In the genomic region with DNA sequence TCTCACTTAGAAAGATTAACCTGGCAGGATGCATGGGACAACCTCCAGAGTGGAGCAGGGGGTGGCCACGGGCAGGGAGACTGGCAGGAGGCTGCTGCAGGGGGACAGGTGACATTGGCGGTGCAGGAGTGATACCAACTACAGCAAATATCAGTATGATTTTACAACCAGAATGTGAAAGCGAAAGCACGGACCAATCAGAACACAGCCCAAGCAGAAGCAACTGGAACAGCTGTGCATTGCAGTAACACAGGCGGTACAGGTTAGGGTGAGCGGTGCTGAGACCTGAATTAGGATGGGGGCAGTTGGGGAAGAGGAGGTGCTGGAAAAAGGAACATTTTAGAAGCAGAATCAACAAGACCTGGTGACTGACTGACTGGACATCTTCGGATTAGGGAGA, we compare ENCODE assay signal across 19 cellular contexts. TPM values are rescaled to one million over a fixed set of nuclear protein-coding genes. Genes with fewer than 3 reads are reported as not detected.
DNase-seq lines count a peak whose midpoint lies in the region; ATAC-seq and TF ChIP-seq lines count a peak whose summit lies in the region.
"Had no signal": no experiment of that assay in that cellular context is flagged by ENCODE, and none has a peak within 500 bp of the region (broad histone marks: within the 10 kb centered on the region; RNA-seq: fewer than 3 reads in every experiment).

No MANE protein-coding gene starts in this region.

- H3K27ac ChIP-seq in transverse colon = no peak overlapping the region
- H3K27ac ChIP-seq: A549, BLaER1, SJCRH30 had no signal

- POLR2A ChIA-PET in WTC11 (lab: Charles Lee) = no interaction called here

- WGBS in transverse colon (ENCODE audit: low coverage in 1 of 2), 2 donors = 65% methylated on average over 7 of the region's 7 CpGs

- CTCF ChIA-PET in WTC11 (lab: Charles Lee) = no interaction called here

- TF ChIP-seq CTCF in WTC11 (IDR thresholded peaks at IDR 0.05) = no peak
- no peak for TF ChIP-seq CTCF in transverse colon (IDR thresholded peaks at IDR 0.05)

- DNase-seq in activated naive CD4-positive, alpha-beta T cell treated with anti-CD3 and anti-CD28 coated beads, Interleukin-2, amount 50 U/mL, for 72 hours (ENCODE audit: low spot score in 2 of 2) = no peak
- DNase-seq in WTC11 (ENCODE audit: low spot score) (no peak), immature natural killer cell (no peak), transverse colon (peak; percentile 25), DMS79 treated with DMSO at 0.1 percent for 48 hours (lab: John Stamatoyannopoulos, UW) (no peak), GM19240 (ENCODE audit: insufficient read length, low spot score) (no peak)
- DNase-seq: CD8-positive, alpha-beta memory T cell; H7; HFFc6; KG1; NCI-H1417; NCI-H187; NCI-H2107; NCI-H510A treated with DMSO at 0.1 percent for 48 hours; SJCRH30 had no signal

- H3K4me3 ChIP-seq in transverse colon = no peak overlapping the region
- H3K4me3 ChIP-seq: A549, BLaER1, SJCRH30 had no signal

- H3K4me1 ChIP-seq in transverse colon = no peaks in the 10 kb centered on the region
- H3K4me1 ChIP-seq: A549, SJCRH30 had no signal

- H3K4me1 Mint-ChIP-seq in activated naive CD4-positive, alpha-beta T cell treated with anti-CD3 and anti-CD28 coated beads, Interleukin-2, amount 50 U/mL, for 24 hours = no peaks in the 10 kb centered on the region
- H3K4me1 Mint-ChIP-seq in WTC11 (peaks cover 9% of the 10 kb centered on the region; the same call in 1 of the 2 replicates), immature natural killer cell (peaks cover 31 to 38% of the 10 kb centered on the region in 2 donors)

- in situ Hi-C loops in transverse colon (cut with MboI; ENCODE audit: low pct_ligation_motif_present in 1 of 4, low pct_unique_long_range_greater_than_20kb in 1 of 4, low sequenced_read_pairs in 3 of 4) = no loop called here

- peaks cover 6% of the 10 kb centered on the region for H3K36me3 Mint-ChIP-seq in activated naive CD4-positive, alpha-beta T cell treated with anti-CD3 and anti-CD28 coated beads, Interleukin-2, amount 50 U/mL, for 24 hours
- peaks cover 0 to 5% of the 10 kb centered on the region in 2 donors for H3K36me3 Mint-ChIP-seq in activated naive CD4-positive, alpha-beta T cell treated with anti-CD3 and anti-CD28 coated beads, Interleukin-2, amount 50 U/mL, for 72 hours
- H3K36me3 Mint-ChIP-seq in WTC11 = peaks cover 9% of the 10 kb centered on the region
- H3K36me3 Mint-ChIP-seq in immature natural killer cell = peaks cover 0 to 19% (median 15%) of the 10 kb centered on the region in 3 donors

- H3K27me3 Mint-ChIP-seq in activated naive CD4-positive, alpha-beta T cell treated with anti-CD3 and anti-CD28 coated beads, Interleukin-2, amount 50 U/mL, for 24 hours = no peaks in the 10 kb centered on the region
- no peaks in the 10 kb centered on the region; the same call in 1 of the 2 replicates for H3K27me3 Mint-ChIP-seq in WTC11 (ENCODE audit: low read depth)
- peaks cover 7 to 14% (median 9%) of the 10 kb centered on the region in 3 donors for H3K27me3 Mint-ChIP-seq in immature natural killer cell (ENCODE audit: low read depth in 3 of 3)

- H3K27ac Mint-ChIP-seq in activated naive CD4-positive, alpha-beta T cell treated with anti-CD3 and anti-CD28 coated beads, Interleukin-2, amount 50 U/mL, for 24 hours = peak overlapping the region; percentile 23
- H3K27ac Mint-ChIP-seq in activated naive CD4-positive, alpha-beta T cell treated with anti-CD3 and anti-CD28 coated beads, Interleukin-2, amount 50 U/mL, for 72 hours = peak overlapping the region in 1 of 2 donors; percentile 6
- peak overlapping the region; percentile 7; the same call in 1 of the 2 replicates for H3K27ac Mint-ChIP-seq in WTC11
- peak overlapping the region in 4 of 6 donors; percentile 18 to 45 (median 34) for H3K27ac Mint-ChIP-seq in immature natural killer cell
- H3K27ac Mint-ChIP-seq: HFFc6 had no signal

- intact Hi-C loops in transverse colon (cut with DNase I; ENCODE audit: low total_unique reads) = no loop called here

- TF ChIP-seq EP300 in transverse colon (IDR thresholded peaks at IDR 0.05; ENCODE audit: low read depth) = no peak

- H3K36me3 ChIP-seq in transverse colon = no peaks in the 10 kb centered on the region

- no peak for ATAC-seq in activated naive CD4-positive, alpha-beta T cell treated with anti-CD3 and anti-CD28 coated beads, Interleukin-2, amount 50 U/mL, for 72 hours
- ATAC-seq in WTC11 (no peak), GM18907 (IDR thresholded peaks at IDR 0.05; ENCODE audit: unreplicated experiment) (no peak)
- ATAC-seq: A549 had no signal

- no peaks in the 10 kb centered on the region for H3K9me3 ChIP-seq in transverse colon
- H3K9me3 ChIP-seq: A549, BLaER1, SJCRH30 had no signal

- no peaks in the 10 kb centered on the region for H3K27me3 ChIP-seq in transverse colon
- H3K27me3 ChIP-seq: BLaER1, SJCRH30 had no signal

- no peak for TF ChIP-seq POLR2A in transverse colon (IDR thresholded peaks at IDR 0.05)

- H3K4me3 Mint-ChIP-seq in activated naive CD4-positive, alpha-beta T cell treated with anti-CD3 and anti-CD28 coated beads, Interleukin-2, amount 50 U/mL, for 24 hours = no peak overlapping the region
- no peak overlapping the region for H3K4me3 Mint-ChIP-seq in WTC11
- no peak overlapping the region for H3K4me3 Mint-ChIP-seq in immature natural killer cell
- H3K4me3 Mint-ChIP-seq: CD8-positive, alpha-beta memory T cell; HFFc6 had no signal

- H3K9me3 Mint-ChIP-seq in activated naive CD4-positive, alpha-beta T cell treated with anti-CD3 and anti-CD28 coated beads, Interleukin-2, amount 50 U/mL, for 24 hours = no peaks in the 10 kb centered on the region
- H3K9me3 Mint-ChIP-seq in activated naive CD4-positive, alpha-beta T cell treated with anti-CD3 and anti-CD28 coated beads, Interleukin-2, amount 50 U/mL, for 72 hours = no peaks in the 10 kb centered on the region
- H3K9me3 Mint-ChIP-seq in WTC11 (no peaks in the 10 kb centered on the region), immature natural killer cell (no peaks in the 10 kb centered on the region)
- H3K9me3 Mint-ChIP-seq: CD8-positive, alpha-beta memory T cell; HFFc6 had no signal

TF ChIP-seq in WTC11, 78 proteins besides CTCF, POLR2A, EP300 and RAD21:
- TF ChIP-seq TCF7 (CRISPR knock-in tag; IDR thresholded peaks at IDR 0.05; ENCODE audit: low read depth) (no peak), EMX1 (CRISPR knock-in tag; IDR thresholded peaks at IDR 0.05) (no peak), PRRX2 (CRISPR knock-in tag; IDR thresholded peaks at IDR 0.05) (no peak), ZNF121 (CRISPR knock-in tag; IDR thresholded peaks at IDR 0.05) (no peak), KAT7 (CRISPR knock-in tag; IDR thresholded peaks at IDR 0.05; ENCODE audit: borderline replicate concordance) (no peak), ETV6 (CRISPR knock-in tag; IDR thresholded peaks at IDR 0.05) (no peak), ESRRA (CRISPR knock-in tag; IDR thresholded peaks at IDR 0.05; ENCODE audit: borderline replicate concordance) (no peak)
- TF ChIP-seq, protein P1, sequence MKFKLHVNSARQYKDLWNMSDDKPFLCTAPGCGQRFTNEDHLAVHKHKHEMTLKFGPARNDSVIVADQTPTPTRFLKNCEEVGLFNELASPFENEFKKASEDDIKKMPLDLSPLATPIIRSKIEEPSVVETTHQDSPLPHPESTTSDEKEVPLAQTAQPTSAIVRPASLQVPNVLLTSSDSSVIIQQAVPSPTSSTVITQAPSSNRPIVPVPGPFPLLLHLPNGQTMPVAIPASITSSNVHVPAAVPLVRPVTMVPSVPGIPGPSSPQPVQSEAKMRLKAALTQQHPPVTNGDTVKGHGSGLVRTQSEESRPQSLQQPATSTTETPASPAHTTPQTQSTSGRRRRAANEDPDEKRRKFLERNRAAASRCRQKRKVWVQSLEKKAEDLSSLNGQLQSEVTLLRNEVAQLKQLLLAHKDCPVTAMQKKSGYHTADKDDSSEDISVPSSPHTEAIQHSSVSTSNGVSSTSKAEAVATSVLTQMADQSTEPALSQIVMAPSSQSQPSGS (CRISPR knock-in tag; IDR thresholded peaks at IDR 0.05; ENCODE audit: borderline replicate concordance, low read depth) = no peak

RNA-seq across cellular contexts. Expression of a gene that starts 29.3 kb away (rescaled TPM):
- total RNA-seq in activated naive CD4-positive, alpha-beta T cell treated with anti-CD3 and anti-CD28 coated beads, Interleukin-2, amount 50 U/mL, for 72 hours = 10 to 100 TPM; 60.3 to 66.6 TPM
- total RNA-seq in WTC11 (2021) = 31.4 to 39.6 TPM (median 38.8 TPM) in 3 replicates
- polyA plus RNA-seq in immature natural killer cell = 10 to 100 TPM; 12.1 to 19.3 (median 16.7) TPM
- 10 to 100 TPM in 2 of 4 donors, 1 to 10 TPM in 2; 4.0 to 15.7 (median 9.0) TPM for total RNA-seq in transverse colon

RNA-seq across cellular contexts. Expression of a gene that starts 49.7 kb away (rescaled TPM):
- total RNA-seq in activated naive CD4-positive, alpha-beta T cell treated with anti-CD3 and anti-CD28 coated beads, Interleukin-2, amount 50 U/mL, for 72 hours = 10 to 100 TPM; 10.6 to 25.6 TPM
- 13.2 to 16.7 TPM (median 13.6 TPM) in 3 replicates for total RNA-seq in WTC11 (2021)
- 1 to 10 TPM in 1 of 3 donors, under 1 TPM in 1, not detected in 1; 0.72 to 1.2 TPM for polyA plus RNA-seq in immature natural killer cell
- total RNA-seq in transverse colon = 10 to 100 TPM in 3 of 4 donors, 1 to 10 TPM in 1; 3.2 to 14.6 (median 12.8) TPM
